ENCODE assay signal across 17 cellular contexts in the genomic region with DNA sequence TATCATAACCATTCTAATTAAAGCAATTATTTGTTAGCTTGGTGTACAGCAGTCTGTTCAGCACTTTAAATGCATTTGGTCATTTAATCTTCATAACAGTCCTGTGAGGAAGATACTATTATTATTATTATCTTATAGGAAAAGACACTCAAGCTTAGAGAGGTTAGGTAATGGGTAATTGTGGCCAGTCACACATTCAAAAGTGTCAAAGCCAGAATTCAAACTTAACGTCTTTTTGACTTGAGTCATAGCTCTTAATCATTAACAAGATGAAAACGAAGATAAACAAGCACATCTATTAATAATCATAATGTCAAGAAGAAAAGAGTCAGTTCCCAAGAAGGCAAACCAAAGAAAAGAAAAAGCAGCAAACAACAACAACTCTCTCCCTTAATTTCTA.
A peak's percentile ranks its signal among the peaks of the same experiment; 100 is the strongest.
DNase-seq lines count a peak whose midpoint lies in the region; ATAC-seq, FAIRE-seq and TF ChIP-seq lines count a peak whose summit lies in the region.
"Had no signal": no experiment of that assay in that cellular context is flagged by ENCODE, and none has a peak within 500 bp of the region (broad histone marks: within the 10 kb centered on the region; RNA-seq: fewer than 3 reads in every experiment).

No MANE protein-coding gene starts in this region.

- FAIRE-seq in A549 (lab: Jason Lieb, UNC), result peak; percentile 13
- FAIRE-seq: D721Med had no signal

- peaks cover 58 to 74% (median 59%) of the 10 kb centered on the region in 3 donors for H3K36me3 Mint-ChIP-seq in immature natural killer cell

- no peaks in the 10 kb centered on the region for H3K9me3 Mint-ChIP-seq in immature natural killer cell
- H3K9me3 Mint-ChIP-seq: CD4-positive, alpha-beta T cell; IgD-negative memory B cell had no signal

- H3K27ac Mint-ChIP-seq in immature natural killer cell, result peak overlapping the region in 2 of 6 donors; percentile 38 to 43
- H3K27ac Mint-ChIP-seq: CD4-positive, alpha-beta T cell; IgD-negative memory B cell had no signal

- TF ChIP-seq CTCF in A549 (IDR thresholded peaks at IDR 0.05), result no peak

- POLR2A ChIA-PET in A549 (lab: Yijun Ruan, JAX), result no interaction called here

- peak in 1 of 2 experiments; percentile 29 for DNase-seq in A549 (ENCODE audit: low read depth in 1 of 2, low spot score in 1 of 2)
- peak in 2 of 3 donors; percentile 9 to 19 for DNase-seq in immature natural killer cell
- no peak for DNase-seq in C1 segment of cervical spinal cord (lab: John Stamatoyannopoulos, UW)
- no peak for DNase-seq in NCI-H748 treated with DMSO at 0.1 percent for 48 hours (lab: John Stamatoyannopoulos, UW)
- no peak for DNase-seq in SJCRH30
- no peak for DNase-seq in HUDEP-2 (lab: John Stamatoyannopoulos, UW; ENCODE audit: unreplicated experiment in 76 of 76)
- DNase-seq: 8988T; CD4-positive, alpha-beta T cell; NCI-H1436 treated with DMSO at 0.1 percent for 48 hours; NCI-H2081; NCI-H2227 treated with DMSO at 0.1 percent for 48 hours; NCI-H526 treated with DMSO at 0.1 percent for 48 hours; NK-92 treated with Interleukin-12 subunit alpha and Interleukin-12 subunit beta, amount 100 ng/mL, for 24 hours had no signal

- H3K4me1 ChIP-seq in A549, result peaks cover 33% of the 10 kb centered on the region
- H3K4me1 ChIP-seq in SJCRH30, result no peaks in the 10 kb centered on the region

- H3K27ac ChIP-seq in A549 (no peak overlapping the region), SJCRH30 (no peak overlapping the region)

- TF ChIP-seq EP300 in A549 (IDR thresholded peaks at IDR 0.05), result no peak

- H3K4me3 ChIP-seq in A549 (no peak overlapping the region), SJCRH30 (no peak overlapping the region)

- H3K27me3 ChIP-seq in SJCRH30, result no peaks in the 10 kb centered on the region

- TF ChIP-seq RAD21 in A549 (conservative IDR thresholded peaks at IDR 0.05 in 1 of 2, IDR thresholded peaks at IDR 0.05 in 1 of 2), result no peak

- peaks cover 0 to 2% (median under 1%) of the 10 kb centered on the region in 3 donors for H3K27me3 Mint-ChIP-seq in immature natural killer cell (ENCODE audit: low read depth in 3 of 3)

- H3K9me3 ChIP-seq in A549 (no peaks in the 10 kb centered on the region), SJCRH30 (replicated peaks) (no peaks in the 10 kb centered on the region; the same call in 1 of the 2 replicates)

- ATAC-seq in A549 (no peak), GM19452 (IDR thresholded peaks at IDR 0.05; ENCODE audit: unreplicated experiment) (peak; percentile 51), HG03460 (IDR thresholded peaks at IDR 0.05; ENCODE audit: unreplicated experiment) (peak; percentile 55)

- no peaks in the 10 kb centered on the region for H3K36me3 ChIP-seq in SJCRH30

- peak overlapping the region in 2 of 5 donors; percentile 18 to 22 for H3K4me3 Mint-ChIP-seq in immature natural killer cell
- H3K4me3 Mint-ChIP-seq: CD4-positive, alpha-beta T cell; IgD-negative memory B cell had no signal

- peaks cover 20 to 26% of the 10 kb centered on the region in 2 donors for H3K4me1 Mint-ChIP-seq in immature natural killer cell

- TF ChIP-seq POLR2A in A549 (IDR thresholded peaks at IDR 0.05; ENCODE audit: low read length), result no peak

- 5% methylated on average over 2 of the region's 2 CpGs for WGBS in A549 (ENCODE audit: missing lambda C conversion rate)

- peak overlapping the region; percentile 31 for H3K4me2 ChIP-seq in A549

- CTCF ChIA-PET in A549 (lab: Yijun Ruan, JAX), result no interaction called here

TF ChIP-seq in A549, 52 proteins besides CTCF, POLR2A, EP300 and RAD21:
- TF ChIP-seq, protein P1, sequence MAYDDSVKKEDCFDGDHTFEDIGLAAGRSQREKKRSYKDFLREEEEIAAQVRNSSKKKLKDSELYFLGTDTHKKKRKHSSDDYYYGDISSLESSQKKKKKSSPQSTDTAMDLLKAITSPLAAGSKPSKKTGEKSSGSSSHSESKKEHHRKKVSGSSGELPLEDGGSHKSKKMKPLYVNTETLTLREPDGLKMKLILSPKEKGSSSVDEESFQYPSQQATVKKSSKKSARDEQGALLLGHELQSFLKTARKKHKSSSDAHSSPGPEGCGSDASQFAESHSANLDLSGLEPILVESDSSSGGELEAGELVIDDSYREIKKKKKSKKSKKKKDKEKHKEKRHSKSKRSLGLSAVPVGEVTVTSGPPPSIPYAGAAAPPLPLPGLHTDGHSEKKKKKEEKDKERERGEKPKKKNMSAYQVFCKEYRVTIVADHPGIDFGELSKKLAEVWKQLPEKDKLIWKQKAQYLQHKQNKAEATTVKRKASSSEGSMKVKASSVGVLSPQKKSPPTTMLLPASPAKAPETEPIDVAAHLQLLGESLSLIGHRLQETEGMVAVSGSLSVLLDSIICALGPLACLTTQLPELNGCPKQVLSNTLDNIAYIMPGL (CRISPR knock-in tag; IDR thresholded peaks at IDR 0.05; ENCODE audit: borderline replicate concordance), result no peak
- TF ChIP-seq SMC3 (IDR thresholded peaks at IDR 0.05) (no peak), ZSCAN20 (CRISPR knock-in tag; IDR thresholded peaks at IDR 0.05) (no peak), PHF8 (IDR thresholded peaks at IDR 0.05; ENCODE audit: borderline replicate concordance, low read depth) (no peak), FOSL2 (IDR thresholded peaks at IDR 0.05) (no peak), FOSL2 (CRISPR knock-in tag; IDR thresholded peaks at IDR 0.05) (0 out of 2 replicates have a peak, but pooled peaks have one; percentile 26)
- TF ChIP-seq, protein P2, sequence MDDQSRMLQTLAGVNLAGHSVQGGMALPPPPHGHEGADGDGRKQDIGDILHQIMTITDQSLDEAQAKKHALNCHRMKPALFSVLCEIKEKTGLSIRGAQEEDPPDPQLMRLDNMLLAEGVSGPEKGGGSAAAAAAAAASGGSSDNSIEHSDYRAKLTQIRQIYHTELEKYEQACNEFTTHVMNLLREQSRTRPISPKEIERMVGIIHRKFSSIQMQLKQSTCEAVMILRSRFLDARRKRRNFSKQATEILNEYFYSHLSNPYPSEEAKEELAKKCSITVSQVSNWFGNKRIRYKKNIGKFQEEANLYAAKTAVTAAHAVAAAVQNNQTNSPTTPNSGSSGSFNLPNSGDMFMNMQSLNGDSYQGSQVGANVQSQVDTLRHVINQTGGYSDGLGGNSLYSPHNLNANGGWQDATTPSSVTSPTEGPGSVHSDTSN (IDR thresholded peaks at IDR 0.05), result no peak

Comparison
In these comparisons a context has a peak if more than half of its experiments do, and no peak if none do; other contexts are left out.
1. ATAC-seq: peak in GM19452 (single experiment) and HG03460 (single experiment); none in A549 (0 of 2).
2. DNase-seq: peak in immature natural killer cell (2 of 3); none in C1 segment of cervical spinal cord (0 of 14), NCI-H748 treated with DMSO at 0.1 percent for 48 hours (single experiment), SJCRH30 (0 of 2) and HUDEP-2 (0 of 76).